1 cellular context compared by ENCODE assay signal in genomic region chr11:65502852-65503603, GRCh38.
A peak's percentile ranks its signal among the peaks of the same experiment; 100 is the strongest.
TF ChIP-seq lines count a peak whose summit lies in the region.

No MANE protein-coding gene starts in this region.

TF ChIP-seq in A549, 52 proteins besides CTCF, POLR2A, EP300 and RAD21 (continued from another document):
- TF ChIP-seq ZFP36 (IDR thresholded peaks at IDR 0.05; ENCODE audit: borderline replicate concordance, partially characterized antibody) (no peak), HOXA7 (CRISPR knock-in tag; IDR thresholded peaks at IDR 0.05) (peak; percentile 98), RARB (CRISPR knock-in tag; IDR thresholded peaks at IDR 0.05) (peak; percentile 92), EHF (CRISPR knock-in tag; IDR thresholded peaks at IDR 0.05) (peak; percentile 69), CHD4 (IDR thresholded peaks at IDR 0.05; ENCODE audit: borderline replicate concordance) (no peak), RFX5 (IDR thresholded peaks at IDR 0.05) (no peak), HOXB5 (CRISPR knock-in tag; IDR thresholded peaks at IDR 0.05) (peak; percentile 31; the same call in 1 of the 2 replicates), FOXS1 (CRISPR knock-in tag; IDR thresholded peaks at IDR 0.05) (0 out of 2 replicates have a peak, but pooled peaks have one; percentile 21), RNF2 (IDR thresholded peaks at IDR 0.05; ENCODE audit: borderline replicate concordance, low read depth) (no peak), TFCP2L1 (CRISPR knock-in tag; IDR thresholded peaks at IDR 0.05) (peak; percentile 98), MYC (IDR thresholded peaks at IDR 0.05; ENCODE audit: borderline replicate concordance, low read length) (no peak), PHF8 (IDR thresholded peaks at IDR 0.05; ENCODE audit: borderline replicate concordance, low read depth) (no peak), HES2 (IDR thresholded peaks at IDR 0.05) (no peak), MAFK (IDR thresholded peaks at IDR 0.05; ENCODE audit: partially characterized antibody) (no peak), CHD2 (IDR thresholded peaks at IDR 0.05; ENCODE audit: low read length, partially characterized antibody) (no peak), JUN (IDR thresholded peaks at IDR 0.05) (peak; percentile 89 to 92), KDM5A (IDR thresholded peaks at IDR 0.05) (no peak), HMGXB4 (CRISPR knock-in tag; IDR thresholded peaks at IDR 0.05; ENCODE audit: borderline replicate concordance) (peak; percentile 84), SMC3 (IDR thresholded peaks at IDR 0.05) (no peak), POLR2AphosphoS2 (conservative IDR thresholded peaks at IDR 0.05; ENCODE audit: low read length) (peak; percentile 95), BHLHE40 (IDR thresholded peaks at IDR 0.05; ENCODE audit: low read depth, low read length) (no peak), HDAC2 (IDR thresholded peaks at IDR 0.05) (no peak), FOSB (CRISPR knock-in tag; IDR thresholded peaks at IDR 0.05) (peak; percentile 97), HEYL (CRISPR knock-in tag; IDR thresholded peaks at IDR 0.05) (no peak), CBX2 (IDR thresholded peaks at IDR 0.05; ENCODE audit: borderline replicate concordance, low read depth) (no peak), TP53 (CRISPR knock-in tag; IDR thresholded peaks at IDR 0.05) (peak; percentile 99), RCOR1 (IDR thresholded peaks at IDR 0.05; ENCODE audit: low read depth, low read length) (no peak), ZC3H11A (IDR thresholded peaks at IDR 0.05) (no peak), NR3C1 (IDR thresholded peaks at IDR 0.05) (peak; percentile 16; the same call in 1 of the 3 replicates), ZSCAN20 (CRISPR knock-in tag; IDR thresholded peaks at IDR 0.05) (no peak)
- TF ChIP-seq, protein P1, sequence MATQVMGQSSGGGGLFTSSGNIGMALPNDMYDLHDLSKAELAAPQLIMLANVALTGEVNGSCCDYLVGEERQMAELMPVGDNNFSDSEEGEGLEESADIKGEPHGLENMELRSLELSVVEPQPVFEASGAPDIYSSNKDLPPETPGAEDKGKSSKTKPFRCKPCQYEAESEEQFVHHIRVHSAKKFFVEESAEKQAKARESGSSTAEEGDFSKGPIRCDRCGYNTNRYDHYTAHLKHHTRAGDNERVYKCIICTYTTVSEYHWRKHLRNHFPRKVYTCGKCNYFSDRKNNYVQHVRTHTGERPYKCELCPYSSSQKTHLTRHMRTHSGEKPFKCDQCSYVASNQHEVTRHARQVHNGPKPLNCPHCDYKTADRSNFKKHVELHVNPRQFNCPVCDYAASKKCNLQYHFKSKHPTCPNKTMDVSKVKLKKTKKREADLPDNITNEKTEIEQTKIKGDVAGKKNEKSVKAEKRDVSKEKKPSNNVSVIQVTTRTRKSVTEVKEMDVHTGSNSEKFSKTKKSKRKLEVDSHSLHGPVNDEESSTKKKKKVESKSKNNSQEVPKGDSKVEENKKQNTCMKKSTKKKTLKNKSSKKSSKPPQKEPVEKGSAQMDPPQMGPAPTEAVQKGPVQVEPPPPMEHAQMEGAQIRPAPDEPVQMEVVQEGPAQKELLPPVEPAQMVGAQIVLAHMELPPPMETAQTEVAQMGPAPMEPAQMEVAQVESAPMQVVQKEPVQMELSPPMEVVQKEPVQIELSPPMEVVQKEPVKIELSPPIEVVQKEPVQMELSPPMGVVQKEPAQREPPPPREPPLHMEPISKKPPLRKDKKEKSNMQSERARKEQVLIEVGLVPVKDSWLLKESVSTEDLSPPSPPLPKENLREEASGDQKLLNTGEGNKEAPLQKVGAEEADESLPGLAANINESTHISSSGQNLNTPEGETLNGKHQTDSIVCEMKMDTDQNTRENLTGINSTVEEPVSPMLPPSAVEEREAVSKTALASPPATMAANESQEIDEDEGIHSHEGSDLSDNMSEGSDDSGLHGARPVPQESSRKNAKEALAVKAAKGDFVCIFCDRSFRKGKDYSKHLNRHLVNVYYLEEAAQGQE (IDR thresholded peaks at IDR 0.05): peak; percentile 45; the same call in 1 of the 2 replicates
- TF ChIP-seq, protein P2, sequence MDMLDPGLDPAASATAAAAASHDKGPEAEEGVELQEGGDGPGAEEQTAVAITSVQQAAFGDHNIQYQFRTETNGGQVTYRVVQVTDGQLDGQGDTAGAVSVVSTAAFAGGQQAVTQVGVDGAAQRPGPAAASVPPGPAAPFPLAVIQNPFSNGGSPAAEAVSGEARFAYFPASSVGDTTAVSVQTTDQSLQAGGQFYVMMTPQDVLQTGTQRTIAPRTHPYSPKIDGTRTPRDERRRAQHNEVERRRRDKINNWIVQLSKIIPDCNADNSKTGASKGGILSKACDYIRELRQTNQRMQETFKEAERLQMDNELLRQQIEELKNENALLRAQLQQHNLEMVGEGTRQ (IDR thresholded peaks at IDR 0.05): no peak
- TF ChIP-seq, protein P3, sequence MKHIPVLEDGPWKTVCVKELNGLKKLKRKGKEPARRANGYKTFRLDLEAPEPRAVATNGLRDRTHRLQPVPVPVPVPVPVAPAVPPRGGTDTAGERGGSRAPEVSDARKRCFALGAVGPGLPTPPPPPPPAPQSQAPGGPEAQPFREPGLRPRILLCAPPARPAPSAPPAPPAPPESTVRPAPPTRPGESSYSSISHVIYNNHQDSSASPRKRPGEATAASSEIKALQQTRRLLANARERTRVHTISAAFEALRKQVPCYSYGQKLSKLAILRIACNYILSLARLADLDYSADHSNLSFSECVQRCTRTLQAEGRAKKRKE (CRISPR knock-in tag; IDR thresholded peaks at IDR 0.05; ENCODE audit: low read depth): peak; percentile 88
- TF ChIP-seq, protein P4, sequence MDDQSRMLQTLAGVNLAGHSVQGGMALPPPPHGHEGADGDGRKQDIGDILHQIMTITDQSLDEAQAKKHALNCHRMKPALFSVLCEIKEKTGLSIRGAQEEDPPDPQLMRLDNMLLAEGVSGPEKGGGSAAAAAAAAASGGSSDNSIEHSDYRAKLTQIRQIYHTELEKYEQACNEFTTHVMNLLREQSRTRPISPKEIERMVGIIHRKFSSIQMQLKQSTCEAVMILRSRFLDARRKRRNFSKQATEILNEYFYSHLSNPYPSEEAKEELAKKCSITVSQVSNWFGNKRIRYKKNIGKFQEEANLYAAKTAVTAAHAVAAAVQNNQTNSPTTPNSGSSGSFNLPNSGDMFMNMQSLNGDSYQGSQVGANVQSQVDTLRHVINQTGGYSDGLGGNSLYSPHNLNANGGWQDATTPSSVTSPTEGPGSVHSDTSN (IDR thresholded peaks at IDR 0.05): 0 out of 2 replicates have a peak, but pooled peaks have one; percentile 43
